Comparison of ENCODE assay signal across 8 cellular contexts in the genomic region with DNA sequence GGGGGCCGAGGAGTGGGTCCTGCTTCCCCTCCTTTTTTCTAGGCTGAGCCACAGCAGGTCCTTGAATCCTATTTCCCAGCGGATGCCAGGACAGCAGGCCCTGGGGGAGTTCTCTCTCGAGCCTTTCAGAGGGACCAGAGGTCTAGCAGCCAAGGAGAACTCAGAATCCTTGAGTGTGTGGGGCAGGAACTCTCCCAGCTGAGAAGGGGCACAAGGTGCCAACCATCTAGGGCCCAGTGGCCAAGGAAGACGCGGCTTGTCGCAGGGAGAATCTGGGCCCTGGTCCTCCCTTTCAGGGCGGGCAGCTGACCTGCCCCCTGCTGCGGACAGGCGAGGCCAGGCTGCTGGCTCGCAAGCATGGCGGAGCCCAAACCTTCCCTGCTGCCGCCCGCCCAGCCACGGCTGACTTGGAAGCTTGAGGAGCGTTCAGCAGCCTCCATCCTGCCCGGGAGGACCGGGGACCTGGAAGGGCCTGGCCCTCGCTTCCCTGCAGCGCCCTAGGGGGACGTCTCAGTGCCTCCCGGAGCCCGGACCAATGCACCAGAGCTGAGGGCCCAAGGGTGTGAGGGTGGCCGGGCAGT. TPM values are rescaled to one million over a fixed set of nuclear protein-coding genes. Genes with fewer than 3 reads are reported as not detected.
DNase-seq lines count a peak whose midpoint lies in the region; ATAC-seq and TF ChIP-seq lines count a peak whose summit lies in the region.

No MANE protein-coding gene starts in this region.

- H3K4me2 ChIP-seq in hepatocyte: peak overlapping the region; percentile 90

- H3K79me2 ChIP-seq in hepatocyte: peaks cover 22% of the 10 kb centered on the region

- peak overlapping the region; percentile 87 for H3K27ac Mint-ChIP-seq in activated naive CD4-positive, alpha-beta T cell treated with anti-CD3 and anti-CD28 coated beads for 36 hours

- 52% methylated on average over 19 of the region's 23 CpGs for WGBS in hepatocyte (ENCODE audit: low lambda C conversion rate, missing lambda C conversion rate)

- intact Hi-C loops in activated naive CD4-positive, alpha-beta T cell treated with anti-CD3 and anti-CD28 coated beads for 36 hours (cut with micrococcal nuclease): loop anchor here (1.0 to 5.0 kb wide), 10 partner anchors 21 to 591 kb away; partner anchors contain the start of genes C11orf21, CD81, CDKN1C and KCNQ1

- H3K4me1 ChIP-seq in hepatocyte (ENCODE audit: insufficient read depth): peaks cover 21% of the 10 kb centered on the region
- H3K4me1 ChIP-seq in skeletal muscle tissue (ENCODE audit: control insufficient read depth in 3 of 3, insufficient read depth in 3 of 3, low read length in 3 of 3): peaks cover 27 to 35% (median 30%) of the 10 kb centered on the region in 3 donors

- H3K36me3 ChIP-seq in hepatocyte (replicated peaks; ENCODE audit: insufficient read depth, low read depth) (no peaks in the 10 kb centered on the region), skeletal muscle tissue (ENCODE audit: control insufficient read depth in 3 of 3, insufficient read depth in 3 of 3, low read length in 3 of 3) (peaks cover 34 to 40% (median 35%) of the 10 kb centered on the region in 3 donors)

- ATAC-seq in GM18858 (IDR thresholded peaks at IDR 0.05; ENCODE audit: unreplicated experiment) (peak; percentile 2), HG03159 (IDR thresholded peaks at IDR 0.05; ENCODE audit: unreplicated experiment) (peak; percentile 5), GM21737 (IDR thresholded peaks at IDR 0.05; ENCODE audit: unreplicated experiment) (no peak), HG02623 (IDR thresholded peaks at IDR 0.05; ENCODE audit: unreplicated experiment) (no peak)

- H3K36me3 Mint-ChIP-seq in activated naive CD4-positive, alpha-beta T cell treated with anti-CD3 and anti-CD28 coated beads for 36 hours (ENCODE audit: low read depth): peaks cover 4% of the 10 kb centered on the region

- peak overlapping the region; percentile 95 for H3K27ac ChIP-seq in hepatocyte
- H3K27ac ChIP-seq in skeletal muscle tissue (ENCODE audit: low read depth, low read length): peak overlapping the region; percentile 99

- CTCF ChIA-PET in activated naive CD4-positive, alpha-beta T cell treated with anti-CD3 and anti-CD28 coated beads for 36 hours (lab: Charles Lee): interaction anchor here (2.8 to 6.1 kb wide), 3 partner anchors 21 to 98 kb away, joined by 6 to 38 read pairs (median 20); partner anchors contain the start of genes C11orf21 and TSPAN32

- no peaks in the 10 kb centered on the region for H3K27me3 Mint-ChIP-seq in activated naive CD4-positive, alpha-beta T cell treated with anti-CD3 and anti-CD28 coated beads for 36 hours (ENCODE audit: low read depth)

- no peak for TF ChIP-seq CTCF in hepatocyte (IDR thresholded peaks at IDR 0.05; ENCODE audit: poor library complexity)

- H2AFZ ChIP-seq in hepatocyte: no peak overlapping the region

- peak overlapping the region; percentile 84 for H3K4me3 Mint-ChIP-seq in activated naive CD4-positive, alpha-beta T cell treated with anti-CD3 and anti-CD28 coated beads for 36 hours

- H3K9me3 ChIP-seq in hepatocyte (ENCODE audit: low read depth) (no peaks in the 10 kb centered on the region), skeletal muscle tissue (ENCODE audit: control insufficient read depth in 3 of 3, low read length in 3 of 3) (no peaks in the 10 kb centered on the region)

- H3K4me3 ChIP-seq in hepatocyte (peak overlapping the region; percentile 35), skeletal muscle tissue (ENCODE audit: low read length in 3 of 3) (peak overlapping the region; percentile 83 to 96 (median 92))

- H3K9me3 Mint-ChIP-seq in activated naive CD4-positive, alpha-beta T cell treated with anti-CD3 and anti-CD28 coated beads for 36 hours: no peaks in the 10 kb centered on the region

- H3K27me3 ChIP-seq in hepatocyte: no peaks in the 10 kb centered on the region
- no peaks in the 10 kb centered on the region for H3K27me3 ChIP-seq in skeletal muscle tissue (ENCODE audit: control insufficient read depth in 3 of 3, insufficient read depth in 3 of 3, low read length in 3 of 3)

- peak overlapping the region; percentile 97 to 100 (median 100) for H3K9ac ChIP-seq in skeletal muscle tissue (ENCODE audit: low read depth in 1 of 3, low read length in 3 of 3)

- H4K20me1 ChIP-seq in hepatocyte (ENCODE audit: insufficient read depth, poor library complexity, severe bottlenecking): no peaks in the 10 kb centered on the region

- no peaks in the 10 kb centered on the region for H3K9me2 ChIP-seq in hepatocyte (replicated peaks; ENCODE audit: insufficient read depth)

- peak; percentile 31 for DNase-seq in activated naive CD4-positive, alpha-beta T cell treated with anti-CD3 and anti-CD28 coated beads for 36 hours
- no peak for DNase-seq in hepatocyte (ENCODE audit: low spot score)
- no peak for DNase-seq in DMS114 treated with DMSO at 0.1 percent for 48 hours (lab: John Stamatoyannopoulos, UW; ENCODE audit: unreplicated experiment)

- H3K4me1 Mint-ChIP-seq in activated naive CD4-positive, alpha-beta T cell treated with anti-CD3 and anti-CD28 coated beads for 36 hours (ENCODE audit: low read depth): peaks cover 16% of the 10 kb centered on the region

RNA-seq across cellular contexts. Expression of gene TSSC4, which starts 1.0 kb away (rescaled TPM):
- 10 to 100 TPM; 41.9 to 42.0 TPM for total RNA-seq in activated naive CD4-positive, alpha-beta T cell treated with anti-CD3 and anti-CD28 coated beads for 36 hours
- total RNA-seq in hepatocyte (31.4 and 33.8 TPM in 2 replicates), skeletal muscle tissue (23.5 TPM)
- polyA plus RNA-seq in hepatocyte: 68.5 and 85.4 TPM in 2 replicates

RNA-seq across cellular contexts. Expression of gene CD81, which starts 22.5 kb away (rescaled TPM):
- 100 to 1,000 TPM; 127 to 128 TPM for total RNA-seq in activated naive CD4-positive, alpha-beta T cell treated with anti-CD3 and anti-CD28 coated beads for 36 hours
- total RNA-seq in hepatocyte (216 and 233 TPM in 2 replicates), skeletal muscle tissue (221 TPM)
- polyA plus RNA-seq in hepatocyte: 471 and 472 TPM in 2 replicates

RNA-seq across cellular contexts. Expression of gene TRPM5, which starts 44.7 kb away (rescaled TPM):
- not detected for total RNA-seq in activated naive CD4-positive, alpha-beta T cell treated with anti-CD3 and anti-CD28 coated beads for 36 hours
- 0.07 and 0.32 TPM in 2 replicates for total RNA-seq in hepatocyte
- polyA plus RNA-seq in hepatocyte: 0.13 and 0.36 TPM in 2 replicates
- total RNA-seq in skeletal muscle tissue: under 0.01 TPM

RNA-seq across cellular contexts. Expression of gene KCNQ1, which starts 45.2 kb away (rescaled TPM):
- total RNA-seq in activated naive CD4-positive, alpha-beta T cell treated with anti-CD3 and anti-CD28 coated beads for 36 hours: 10 to 100 TPM; 10.6 to 10.8 TPM
- total RNA-seq in hepatocyte (1.8 and 4.0 TPM in 2 replicates), skeletal muscle tissue (2.6 TPM)
- polyA plus RNA-seq in hepatocyte: 4.9 and 6.4 TPM in 2 replicates

Comparison
In these comparisons a context has a peak if more than half of its experiments do, and no peak if none do; other contexts are left out.
1. ATAC-seq: peak in GM18858 (single experiment) and HG03159 (single experiment); none in GM21737 (single experiment) and HG02623 (single experiment).